In genomic region chr6:73696990-73697651, GRCh38 we compare ENCODE assay signal across 1 cellular context.
TF ChIP-seq lines count a peak whose summit lies in the region.

No MANE protein-coding gene starts in this region.

TF ChIP-seq in SK-N-SH, 30 proteins besides CTCF, POLR2A, EP300 and RAD21 (continued from another document):
- TF ChIP-seq REST (IDR thresholded peaks at IDR 0.05; ENCODE audit: low read depth, low read length) (no peak), NFIC (IDR thresholded peaks at IDR 0.05; ENCODE audit: borderline replicate concordance) (no peak), ELF1 (IDR thresholded peaks at IDR 0.05) (no peak), MEF2A (IDR thresholded peaks at IDR 0.05; ENCODE audit: borderline replicate concordance, low read depth) (no peak), USF1 (IDR thresholded peaks at IDR 0.05; ENCODE audit: borderline replicate concordance, low read depth) (no peak), JUND (IDR thresholded peaks at IDR 0.05) (no peak), TEAD4 (IDR thresholded peaks at IDR 0.05; ENCODE audit: borderline replicate concordance, insufficient read depth) (no peak), FOXJ3 (CRISPR knock-in tag; IDR thresholded peaks at IDR 0.05) (no peak), MAX (IDR thresholded peaks at IDR 0.05; ENCODE audit: low read depth) (no peak), PBX3 (IDR thresholded peaks at IDR 0.05) (no peak), GATA2 (CRISPR knock-in tag; IDR thresholded peaks at IDR 0.05) (no peak), CHD2 (IDR thresholded peaks at IDR 0.05; ENCODE audit: low read length, partially characterized antibody) (no peak), EZH2phosphoT487 (IDR thresholded peaks at IDR 0.05; ENCODE audit: borderline replicate concordance, low read depth) (no peak), USF2 (IDR thresholded peaks at IDR 0.05; ENCODE audit: borderline replicate concordance, low read depth, low read length) (no peak), FOXM1 (IDR thresholded peaks at IDR 0.05; ENCODE audit: low read depth) (no peak), SMC3 (IDR thresholded peaks at IDR 0.05; ENCODE audit: low read depth, low read length) (no peak)
TF ChIP-seq in SK-N-SH: peak in this region for 0.
